9 cellular contexts compared by ENCODE assay signal in genomic region chr12:29149691-29150382, GRCh38. TPM values are rescaled to one million over a fixed set of nuclear protein-coding genes. Genes with fewer than 3 reads are reported as not detected.
A peak's percentile ranks its signal among the peaks of the same experiment; 100 is the strongest.
DNase-seq lines count a peak whose midpoint lies in the region; ATAC-seq, FAIRE-seq and TF ChIP-seq lines count a peak whose summit lies in the region.
"Had no signal": no experiment of that assay in that cellular context is flagged by ENCODE, and none has a peak within 500 bp of the region (broad histone marks: within the 10 kb centered on the region; RNA-seq: fewer than 3 reads in every experiment).

No MANE protein-coding gene starts in this region.

- no TSS peak for BruUV-seq in GM12878 (replicated peaks; lab: Mats Ljungman, UMichigan)

- TF ChIP-seq EP300 in GM12878 (IDR thresholded peaks at IDR 0.05; ENCODE audit: borderline replicate concordance in 1 of 2, control insufficient read depth in 1 of 2, low read depth in 2 of 2, low read length in 2 of 2) = no peak

- ATAC-seq in GM12878 = no peak

- peak overlapping the region; percentile 88 for H3K4me2 ChIP-seq in GM12878 (ENCODE audit: control insufficient read depth, insufficient read depth)
- peak overlapping the region; percentile 87 for H3K4me2 ChIP-seq in keratinocyte (ENCODE audit: control insufficient read depth, extremely low read depth, insufficient read depth, low read depth, low read length)

- H3K9me3 ChIP-seq in GM12878 (replicated peaks; ENCODE audit: control insufficient read depth, insufficient read depth, low read length) (no peaks in the 10 kb centered on the region), keratinocyte (ENCODE audit: control insufficient read depth, low read depth, low read length) (no peaks in the 10 kb centered on the region), subcutaneous abdominal adipose tissue (ENCODE audit: control insufficient read depth in 5 of 5, low read length in 5 of 5) (no peaks in the 10 kb centered on the region)

- no peaks in the 10 kb centered on the region for H3K9me1 ChIP-seq in keratinocyte (ENCODE audit: control insufficient read depth, extremely low read depth, insufficient read depth, low read length)

- TF ChIP-seq POLR2A in GM12878 (IDR thresholded peaks at IDR 0.05; ENCODE audit: low read depth, low read length) = no peak

- RAD21 ChIA-PET in GM12878 (lab: Charles Lee; ENCODE audit: unreplicated experiment) = no interaction called here

- H3K9ac ChIP-seq in GM12878 (ENCODE audit: control insufficient read depth, insufficient read depth, low read length) (peak overlapping the region; percentile 64; the same call in 1 of the 2 replicates), keratinocyte (ENCODE audit: control insufficient read depth, extremely low read depth, insufficient read depth, low read length) (peak overlapping the region; percentile 86), subcutaneous abdominal adipose tissue (ENCODE audit: low read length in 5 of 5) (peak overlapping the region in 4 of 5 donors; percentile 72 to 85 (median 80))

- CTCF ChIA-PET in GM12878 (lab: Yijun Ruan, JAX) = no interaction called here

- H3K27ac ChIP-seq in GM12878 (ENCODE audit: control insufficient read depth, insufficient read depth) = no peak overlapping the region; the same call in 1 of the 2 replicates
- H3K27ac ChIP-seq in keratinocyte (ENCODE audit: control insufficient read depth, insufficient read depth, low read length) = peak overlapping the region; percentile 76
- peak overlapping the region; percentile 79 for H3K27ac ChIP-seq in subcutaneous abdominal adipose tissue (ENCODE audit: low read depth, low read length)

- in situ Hi-C loops in GM12878 (cut with MboI) = no loop called here

- peak; percentile 31 for DNase-seq in DMS 273 (lab: John Stamatoyannopoulos, UW; ENCODE audit: unreplicated experiment)
- DNase-seq in DMS 273 treated with DMSO at 0.1 percent for 48 hours (lab: John Stamatoyannopoulos, UW) = no peak
- DNase-seq in NCI-H128 (lab: John Stamatoyannopoulos, UW; ENCODE audit: unreplicated experiment) = peak; percentile 20
- no peak for DNase-seq in GM12878 (ENCODE audit: low read depth, low spot score)
- no peak for DNase-seq in keratinocyte (ENCODE audit: low read depth, low spot score)
- no peak for DNase-seq in NCI-H1092 treated with DMSO at 0.1 percent for 48 hours (lab: John Stamatoyannopoulos, UW)
- DNase-seq in D341Med (ENCODE audit: low spot score) = no peak

- no peak for FAIRE-seq in GM12878 (lab: Jason Lieb, UNC)
- no peak for FAIRE-seq in keratinocyte (lab: Jason Lieb, UNC)
- FAIRE-seq: A204.1 had no signal

- no peaks in the 10 kb centered on the region; a peak in 2 of 4 replicates for H3K27me3 ChIP-seq in GM12878 (replicated peaks in 1 of 2; ENCODE audit: control insufficient read depth in 2 of 2, insufficient read depth in 2 of 2, low read length in 1 of 2)
- H3K27me3 ChIP-seq in keratinocyte (ENCODE audit: control insufficient read depth, extremely low read depth, insufficient read depth, low read length) = no peaks in the 10 kb centered on the region
- no peaks in the 10 kb centered on the region for H3K27me3 ChIP-seq in subcutaneous abdominal adipose tissue (ENCODE audit: control insufficient read depth in 5 of 5, insufficient read depth in 4 of 5, low read length in 5 of 5)

- SMC1A ChIA-PET in GM12878 (lab: Charles Lee; ENCODE audit: uncharacterized antibody, unreplicated experiment) = interaction anchor here (1.2 kb wide), 1 partner anchor 14 kb away, joined by 3 read pairs; no protein-coding TSS in a partner anchor

- intact Hi-C loops in GM12878 (cut with micrococcal nuclease; ENCODE audit: unreplicated experiment) = no loop called here

- peaks cover 7% of the 10 kb centered on the region for H3K4me1 ChIP-seq in GM12878 (ENCODE audit: control insufficient read depth, insufficient read depth, low read length)
- peaks cover 13% of the 10 kb centered on the region for H3K4me1 ChIP-seq in keratinocyte (ENCODE audit: control insufficient read depth, extremely low read depth, insufficient read depth, low read length)
- H3K4me1 ChIP-seq in subcutaneous abdominal adipose tissue (ENCODE audit: control insufficient read depth in 5 of 5, insufficient read depth in 5 of 5, low read length in 5 of 5) = peaks cover 0 to 40% (median 21%) of the 10 kb centered on the region in 5 donors

- TF ChIP-seq CTCF in GM12878 (IDR thresholded peaks at IDR 0.05 in 2 of 3, conservative IDR thresholded peaks at IDR 0.05 in 1 of 3; ENCODE audit: control insufficient read depth in 2 of 3, extremely low read depth in 1 of 3, insufficient read depth in 1 of 3, low read depth in 3 of 3, low read length in 3 of 3) (no peak), keratinocyte (optimal IDR thresholded peaks at IDR 0.05 in 1 of 3, IDR thresholded peaks at IDR 0.05 in 1 of 3, conservative IDR thresholded peaks at IDR 0.05 in 1 of 3; ENCODE audit: extremely low read depth in 1 of 3, insufficient read depth in 2 of 3, low read length in 3 of 3) (no peak)

- POLR2A ChIA-PET in GM12878 (lab: Charles Lee) = no interaction called here

- 62% methylated on average over 31 of the region's 38 CpGs for whole genome bisulfite sequencing in GM12878 (ENCODE audit: insufficient coverage, insufficient replicate concordance, low lambda C conversion rate, missing lambda C conversion rate)

- H2AFZ ChIP-seq in GM12878 (ENCODE audit: control insufficient read depth, low read depth, low read length) (peak overlapping the region; percentile 1), keratinocyte (ENCODE audit: control insufficient read depth, low read length) (peak overlapping the region; percentile 96)

- TF ChIP-seq RAD21 in GM12878 (IDR thresholded peaks at IDR 0.05; ENCODE audit: insufficient read depth, low read depth, low read length) = no peak

- no peaks in the 10 kb centered on the region for H3K36me3 ChIP-seq in GM12878 (ENCODE audit: control insufficient read depth in 2 of 2, insufficient read depth in 2 of 2, low read length in 1 of 2)
- H3K36me3 ChIP-seq in keratinocyte (ENCODE audit: control insufficient read depth in 2 of 2, extremely low read depth in 1 of 2, insufficient read depth in 2 of 2, low read length in 2 of 2) = no peaks in the 10 kb centered on the region
- no peaks in the 10 kb centered on the region for H3K36me3 ChIP-seq in subcutaneous abdominal adipose tissue (ENCODE audit: control insufficient read depth in 5 of 5, insufficient read depth in 5 of 5, low read length in 5 of 5)

- dilution Hi-C loops in keratinocyte (cut with MboI; ENCODE audit: extremely low pct_ligation_motif_present, low sequenced_read_pairs) = no loop called here

- H3K79me2 ChIP-seq in GM12878 (ENCODE audit: control insufficient read depth, insufficient read depth, low read length) = no peaks in the 10 kb centered on the region
- no peaks in the 10 kb centered on the region for H3K79me2 ChIP-seq in keratinocyte (ENCODE audit: control insufficient read depth, insufficient read depth, low read length)

- H3K4me3 ChIP-seq in GM12878 = peak overlapping the region; percentile 81
- peak overlapping the region; percentile 52 to 90 (median 82) for H3K4me3 ChIP-seq in keratinocyte (ENCODE audit: control insufficient read depth in 2 of 3, extremely low read depth in 1 of 3, insufficient read depth in 2 of 3, low read depth in 1 of 3, low read length in 3 of 3)
- peak overlapping the region; percentile 27 to 92 (median 87) for H3K4me3 ChIP-seq in subcutaneous abdominal adipose tissue (ENCODE audit: low read depth in 1 of 5, low read length in 5 of 5)

- H4K20me1 ChIP-seq in GM12878 (ENCODE audit: control insufficient read depth, insufficient read depth) (no peaks in the 10 kb centered on the region), keratinocyte (ENCODE audit: control insufficient read depth, extremely low read depth, insufficient read depth, low read length) (no peaks in the 10 kb centered on the region)

TF ChIP-seq in GM12878, 131 proteins besides CTCF, POLR2A, EP300 and RAD21 (continues in another document):
- no peak for TF ChIP-seq BHLHE40 (IDR thresholded peaks at IDR 0.05; ENCODE audit: borderline replicate concordance in 1 of 2, low read depth in 2 of 2, low read length in 1 of 2)
- TF ChIP-seq ATF2 (IDR thresholded peaks at IDR 0.05; ENCODE audit: low read length) = no peak

RNA-seq across cellular contexts. Expression of gene FAR2, which starts 0.8 kb away (rescaled TPM):
- total RNA-seq in GM12878 (2013; cell fraction: nucleolus; rRNA removed) = 0.93 TPM in 1 of 2 replicates, not detected in the other
- total RNA-seq in GM12878 (2014; rRNA removed) (0.62 and 1.2 TPM in 2 replicates), GM12878 (2014; rRNA removed; fragmentation: Illumina TruSeq; extraction: Trizol) (0.67 and 1.1 TPM in 2 replicates), GM12878 (2021) (0.74 and 1.2 TPM in 2 replicates)
- 1.0 TPM for polyA plus RNA-seq in GM12878 (2011; ENCODE audit: low read depth)
- polyA plus RNA-seq in GM12878 (2011; rRNA removed) (0.92 and 1.5 TPM in 2 replicates), GM12878 (2014; fragmentation: Illumina TruSeq; extraction: Trizol) (0.73 and 1.7 TPM in 2 replicates), GM12878 (2014; fragmentation: Nextera tagmentation; extraction: Ambion mirVana) (1 to 10 TPM in 1 of 2 experiments, under 1 TPM in 1; 0.53 to 1.1 TPM), GM12878 (2014; rRNA removed) (0.54 and 0.86 TPM in 2 replicates), GM12878 (2016; fragmentation: Nextera tagmentation; extraction: Ambion mirVana) (under 1 TPM; 0.50 to 0.62 TPM), keratinocyte (6.2 to 9.2 TPM (median 6.3 TPM) in 3 replicates)
- polyA plus RNA-seq in GM12878 (2011; cell fraction: cytosol; rRNA removed) = 0.63 and 0.72 TPM in 2 replicates
- 0.82 and 0.94 TPM in 2 replicates for polyA plus RNA-seq in GM12878 (2011; cell fraction: nucleus; rRNA removed)
- 2.2 and 2.3 TPM in 2 replicates for polyA plus RNA-seq in GM12878 (2012)
- 0.88 and 1.6 TPM in 2 replicates for polyA minus RNA-seq in GM12878 (2011; rRNA and poly(A)+ RNA removed)
- not detected in 2 replicates for polyA minus RNA-seq in GM12878 (2011; cell fraction: cytosol; rRNA and poly(A)+ RNA removed)
- polyA minus RNA-seq in GM12878 (2011; cell fraction: nucleus; rRNA and poly(A)+ RNA removed) = 1.5 and 1.7 TPM in 2 replicates
- not detected for polyA plus RNA-seq in keratinocyte (2011; ENCODE audit: low read depth)
- polyA plus RNA-seq in keratinocyte (2011; cell fraction: cytosol; rRNA removed) = 3.8 and 7.9 TPM in 2 replicates
- polyA plus RNA-seq in keratinocyte (2011; cell fraction: nucleus; rRNA removed) = 6.2 and 9.3 TPM in 2 replicates
- polyA plus RNA-seq in keratinocyte (2012; ENCODE audit: low replicate concordance) = 0.61 and 6.0 TPM in 2 replicates
- polyA minus RNA-seq in keratinocyte = 3.5 to 16.0 TPM (median 8.8 TPM) in 3 replicates
- polyA minus RNA-seq in keratinocyte (2011; cell fraction: cytosol; rRNA and poly(A)+ RNA removed) = 15.2 TPM
- 4.5 and 8.7 TPM in 2 replicates for polyA minus RNA-seq in keratinocyte (2011; cell fraction: nucleus; rRNA and poly(A)+ RNA removed)

Comparison
In these comparisons a context has a peak if more than half of its experiments do, and no peak if none do; other contexts are left out.
1. DNase-seq: peak in DMS 273 (single experiment) and NCI-H128 (single experiment); none in DMS 273 treated with DMSO at 0.1 percent for 48 hours (single experiment), GM12878 (single experiment), keratinocyte (single experiment), NCI-H1092 treated with DMSO at 0.1 percent for 48 hours (single experiment) and D341Med (single experiment).
2. Peak in every context shown above with its lines, with median percentiles within 50 percentile points of each other: H3K4me3 ChIP-seq and H3K9ac ChIP-seq.